ENCODE assay signal across 18 cellular contexts in the genomic region with DNA sequence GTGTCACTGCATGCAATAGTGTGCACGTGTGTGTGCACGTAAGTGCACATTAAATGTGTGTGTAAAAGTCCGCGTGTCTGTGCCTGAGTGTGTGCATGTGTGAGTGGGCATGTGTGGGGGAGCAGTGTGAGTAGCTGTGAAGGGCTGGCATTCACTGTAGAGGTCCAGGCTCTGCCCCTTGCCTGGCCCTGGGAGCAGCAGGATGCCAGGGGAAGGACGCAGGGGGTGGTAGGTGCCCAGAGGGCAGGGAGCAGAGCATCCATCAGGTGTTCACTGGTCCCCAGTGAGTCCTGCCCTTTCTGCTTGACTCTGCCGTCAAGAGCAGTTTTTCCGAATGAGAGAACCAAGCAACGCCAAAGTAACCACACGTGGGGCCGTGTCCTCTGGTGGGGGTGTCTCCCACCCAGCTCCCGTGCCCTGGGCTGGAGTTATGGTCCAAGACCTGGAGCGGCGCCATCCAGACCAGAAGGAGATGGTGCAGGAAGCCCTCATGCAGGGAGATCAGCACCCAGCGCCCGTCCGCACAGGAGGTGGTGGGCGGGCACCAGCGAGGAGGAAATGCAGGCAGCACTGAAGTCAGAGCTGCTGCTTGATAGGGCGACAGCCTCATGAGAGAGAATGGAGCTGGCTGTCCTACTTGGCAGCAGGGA.
DNase-seq lines count a peak whose midpoint lies in the region; ATAC-seq, FAIRE-seq and TF ChIP-seq lines count a peak whose summit lies in the region.
"Had no signal": no experiment of that assay in that cellular context is flagged by ENCODE, and none has a peak within 500 bp of the region (broad histone marks: within the 10 kb centered on the region; RNA-seq: fewer than 3 reads in every experiment).

No MANE protein-coding gene starts in this region.

- 0 out of 2 replicates have a peak overlapping the region, but pooled peaks have one; percentile 24 for H2BK15ac ChIP-seq in H1 (ENCODE audit: low read length)

- peaks cover 0 to 11% of the 10 kb centered on the region in 2 donors for H3K27me3 Mint-ChIP-seq in T-cell

- H4K91ac ChIP-seq in H1 (replicated peaks; ENCODE audit: insufficient read length, low read length): no peak overlapping the region

- H4K5ac ChIP-seq in H1 (ENCODE audit: insufficient read length, low read depth, low read length): no peak overlapping the region

- 0 out of 2 replicates have a peak overlapping the region, but pooled peaks have one; percentile 60 for H2AK5ac ChIP-seq in H1 (ENCODE audit: low read depth, low read length)

- no peak overlapping the region for H3K4me3 ChIP-seq in H1 (ENCODE audit: extremely low read depth in 1 of 4, insufficient read depth in 2 of 4, low read depth in 3 of 4, low read length in 4 of 4)
- H3K4me3 ChIP-seq: adrenal gland, testis had no signal

- 87% methylated on average over 19 of the region's 19 CpGs; no CpG with 5 or more reads in 1 of the 2 experiments for WGBS in H1 (ENCODE audit: extremely low coverage in 1 of 2, insufficient coverage in 1 of 2, insufficient read length in 1 of 2, insufficient replicate concordance in 2 of 2, low coverage in 1 of 2, low lambda C conversion rate in 2 of 2, missing lambda C conversion rate in 1 of 2), 2 experiments

- no peak overlapping the region for H3K4me2 ChIP-seq in H1 (ENCODE audit: insufficient read depth in 1 of 2, low read depth in 2 of 2, low read length in 2 of 2)

- CTCF ChIA-PET in T-cell (lab: Charles Lee) (no interaction called here), H1 (lab: Charles Lee; ENCODE audit: partially characterized antibody) (interaction anchor here (0.5 to 4.3 kb wide), 3 partner anchors 40 to 55 kb away, joined by 3 to 11 read pairs (median 3); no protein-coding TSS in a partner anchor)

- peak in 26 of 34 experiments; percentile 7 to 57 (median 24) for DNase-seq in T-cell
- DNase-seq in activated CD8-positive, alpha-beta memory T cell treated with anti-CD3 and anti-CD28 coated beads, Interleukin-2, amount 50 U/mL, for 48 hours: peak; percentile 59
- DNase-seq in H1 (ENCODE audit: low read depth in 1 of 2, low spot score in 2 of 2): no peak
- DNase-seq in stimulated activated CD4-positive, alpha-beta T cell treated with anti-CD3 and anti-CD28 coated beads, Interleukin-2, amount 100 ng/mL, for 24 hours: peak; percentile 27 to 50
- no peak for DNase-seq in D341Med (ENCODE audit: low spot score)
- DNase-seq in GM20000 (ENCODE audit: low spot score): no peak
- DNase-seq: HFFc6, mammary epithelial cell, NCI-H1930, NCI-H526, testis had no signal

- H3K27ac ChIP-seq in H1 (ENCODE audit: low read depth, low read length): no peak overlapping the region
- H3K27ac ChIP-seq: adrenal gland, C4-2B, testis had no signal

- H4K20me1 ChIP-seq in H1 (replicated peaks in 1 of 2; ENCODE audit: control insufficient read depth in 1 of 2, insufficient read depth in 2 of 2, low read length in 2 of 2): peaks cover 0 to 3% of the 10 kb centered on the region in 2 experiments

- no peaks in the 10 kb centered on the region for H3K36me3 Mint-ChIP-seq in T-cell
- H3K36me3 Mint-ChIP-seq: WTC11 had no signal

- peak overlapping the region; percentile 81 to 85 for H3K27ac Mint-ChIP-seq in T-cell
- H3K27ac Mint-ChIP-seq: HFFc6, WTC11 had no signal

- ATAC-seq in T-cell (replicated peaks in 1 of 4) (peak; percentile 73 to 84 (median 78)), HG03439 (IDR thresholded peaks at IDR 0.05; ENCODE audit: unreplicated experiment) (no peak)
- ATAC-seq: Panc1, WTC11 had no signal

- no peak overlapping the region for H3K9ac ChIP-seq in H1 (replicated peaks in 1 of 4; ENCODE audit: extremely low read depth in 1 of 4, low read depth in 3 of 4, low read length in 3 of 4)

- H2BK120ac ChIP-seq in H1 (replicated peaks; ENCODE audit: low read depth, low read length): no peak overlapping the region

- POLR2A ChIA-PET in T-cell (lab: Charles Lee) (no interaction called here), H1 (lab: Charles Lee; ENCODE audit: partially characterized antibody) (no interaction called here)

- no peak overlapping the region for H3K23ac ChIP-seq in H1 (ENCODE audit: insufficient read length)

- no peaks in the 10 kb centered on the region for H3K9me3 Mint-ChIP-seq in T-cell
- H3K9me3 Mint-ChIP-seq: HFFc6, WTC11 had no signal

- H3K4ac ChIP-seq in H1 (replicated peaks; ENCODE audit: insufficient read length, low read depth, low read length): no peak overlapping the region

- no peak for FAIRE-seq in H1 (lab: Jason Lieb, UNC)
- FAIRE-seq: endothelial cell of umbilical vein, frontal cortex had no signal

- no peak overlapping the region for H3K14ac ChIP-seq in H1 (ENCODE audit: insufficient read length)

- 0 out of 2 replicates have a peak, but pooled peaks cover 5% of the 10 kb centered on the region for H3K23me2 ChIP-seq in H1 (ENCODE audit: low read depth, low read length)

- no peak overlapping the region for H4K8ac ChIP-seq in H1 (ENCODE audit: extremely low read depth, insufficient read depth, low read length)

- TF ChIP-seq CTCF in H1 (IDR thresholded peaks at IDR 0.05; ENCODE audit: control extremely low read depth in 1 of 3, insufficient read depth in 1 of 3, low read depth in 1 of 3, low read length in 3 of 3) (no peak), GM20000 (IDR thresholded peaks at IDR 0.05; ENCODE audit: extremely low read depth, missing control alignments) (no peak)

- no peak overlapping the region; the same call in 1 of the 2 replicates for H2BK5ac ChIP-seq in H1 (ENCODE audit: low read depth, low read length)

- H2BK20ac ChIP-seq in H1 (ENCODE audit: low read length): 0 out of 2 replicates have a peak overlapping the region, but pooled peaks have one; percentile 48

- peaks cover 29 to 46% (median 37%) of the 10 kb centered on the region in 3 donors for H3K4me1 Mint-ChIP-seq in T-cell
- H3K4me1 Mint-ChIP-seq: WTC11 had no signal

- peaks cover 3% of the 10 kb centered on the region; the same call in 1 of the 2 replicates for H3K79me1 ChIP-seq in H1 (ENCODE audit: low read depth, low read length)

- H2AFZ ChIP-seq in H1 (ENCODE audit: low read length): no peak overlapping the region

- TF ChIP-seq POLR2A in H1 (IDR thresholded peaks at IDR 0.05; ENCODE audit: control extremely low read depth in 1 of 2, low read depth in 2 of 2, low read length in 2 of 2): no peak

- no peaks in the 10 kb centered on the region for H3K79me2 ChIP-seq in H1 (ENCODE audit: control insufficient read depth in 1 of 2, insufficient read depth in 2 of 2, low read length in 2 of 2)

- no peaks in the 10 kb centered on the region; a peak in 1 of 7 replicates for H3K4me1 ChIP-seq in H1 (replicated peaks in 1 of 4; ENCODE audit: control insufficient read depth in 3 of 4, insufficient read depth in 4 of 4, low read length in 3 of 4)
- H3K4me1 ChIP-seq: adrenal gland, testis had no signal

- H3K9me3 ChIP-seq in H1 (ENCODE audit: insufficient read depth in 2 of 2, low read depth in 1 of 2, low read length in 1 of 2): no peaks in the 10 kb centered on the region
- H3K9me3 ChIP-seq: adrenal gland, testis had no signal

- H3K18ac ChIP-seq in H1 (ENCODE audit: extremely low read depth, low read length): no peak overlapping the region; the same call in 1 of the 2 replicates

- no peaks in the 10 kb centered on the region for H3K27me3 ChIP-seq in H1 (replicated peaks in 1 of 4; ENCODE audit: control insufficient read depth in 3 of 4, extremely low read depth in 1 of 4, insufficient read depth in 3 of 4, low read length in 3 of 4)
- H3K27me3 ChIP-seq: adrenal gland, testis had no signal

- TF ChIP-seq EP300 in H1 (IDR thresholded peaks at IDR 0.05; ENCODE audit: borderline replicate concordance in 1 of 2, low read depth in 2 of 2, low read length in 2 of 2): no peak

- TF ChIP-seq RAD21 in H1 (IDR thresholded peaks at IDR 0.05 in 1 of 2, conservative IDR thresholded peaks at IDR 0.05 in 1 of 2; ENCODE audit: low read depth in 2 of 2, low read length in 2 of 2): no peak

- no peak overlapping the region for H3K56ac ChIP-seq in H1 (replicated peaks; ENCODE audit: insufficient read length, low read depth, low read length)

- H2BK12ac ChIP-seq in H1 (ENCODE audit: low read depth, low read length): 0 out of 2 replicates have a peak overlapping the region, but pooled peaks have one; percentile 2

- no peaks in the 10 kb centered on the region for H3K36me3 ChIP-seq in H1 (ENCODE audit: control insufficient read depth in 2 of 4, insufficient read depth in 4 of 4, low read length in 3 of 4)
- H3K36me3 ChIP-seq: adrenal gland had no signal

- H3K4me3 Mint-ChIP-seq in T-cell: peak overlapping the region; percentile 4 to 73 (median 61)
- H3K4me3 Mint-ChIP-seq: HFFc6, WTC11 had no signal

TF ChIP-seq in H1, 55 proteins besides CTCF, POLR2A, EP300 and RAD21:
- no peak for TF ChIP-seq KDM4A (IDR thresholded peaks at IDR 0.05; ENCODE audit: low read depth, low read length, severe bottlenecking)

Comparison
In these comparisons a context has a peak if more than half of its experiments do, and no peak if none do; other contexts are left out.
1. DNase-seq: peak in T-cell (26 of 34), activated CD8-positive, alpha-beta memory T cell treated with anti-CD3 and anti-CD28 coated beads, Interleukin-2, amount 50 U/mL, for 48 hours (single experiment) and stimulated activated CD4-positive, alpha-beta T cell treated with anti-CD3 and anti-CD28 coated beads, Interleukin-2, amount 100 ng/mL, for 24 hours (2 of 2); none in H1 (0 of 2), D341Med (single experiment) and GM20000 (single experiment).